Comparison of ENCODE assay signal across 8 cellular contexts in the genomic region with DNA sequence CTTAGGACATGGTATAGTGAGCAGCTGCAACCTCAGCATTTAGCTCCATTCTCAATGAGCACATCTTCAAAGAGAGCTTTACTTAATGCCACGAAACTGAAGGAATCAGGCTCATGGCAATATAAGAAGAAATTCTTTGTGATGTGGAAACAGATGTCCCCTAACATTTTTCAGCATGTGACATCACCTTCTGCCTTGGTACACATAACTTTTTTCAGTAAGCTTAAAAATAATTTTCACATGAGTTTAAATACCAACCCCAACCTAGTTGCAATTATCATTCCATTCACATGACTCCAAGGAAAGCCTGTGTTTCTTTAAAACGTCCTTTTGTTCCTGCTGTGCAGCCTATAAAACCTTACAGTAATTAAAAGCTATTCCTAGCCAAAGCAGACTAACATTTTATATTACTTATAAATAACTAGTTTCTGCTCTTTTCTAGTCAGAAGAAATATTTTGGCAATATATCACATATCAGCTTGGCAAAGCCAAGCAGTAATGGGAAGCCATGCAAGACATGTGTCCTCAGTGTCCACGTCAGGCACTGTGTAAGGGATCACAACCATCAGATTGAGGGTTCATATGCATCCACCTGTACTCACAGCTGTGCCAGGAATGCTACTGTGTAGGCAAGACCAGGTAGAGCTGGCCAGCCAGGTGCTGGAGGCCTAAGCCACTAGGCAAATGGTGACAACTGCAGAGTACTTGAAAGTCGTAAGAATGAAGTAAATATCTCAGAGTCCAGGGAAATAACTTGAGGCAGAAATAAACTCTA.
DNase-seq lines count a peak whose midpoint lies in the region; ATAC-seq and TF ChIP-seq lines count a peak whose summit lies in the region.

No MANE protein-coding gene starts in this region.

- peaks cover 15% of the 10 kb centered on the region for H3K36me3 Mint-ChIP-seq in Calu3 (ENCODE audit: insufficient read depth, unreplicated experiment)

- intact Hi-C loops in Calu3 (cut with micrococcal nuclease; ENCODE audit: unreplicated experiment), result no loop called here

- H3K27ac Mint-ChIP-seq in Calu3 (ENCODE audit: unreplicated experiment), result peak overlapping the region; percentile 36

- peaks cover 34% of the 10 kb centered on the region for H3K4me1 Mint-ChIP-seq in Calu3 (ENCODE audit: low read depth, unreplicated experiment)

- H3K4me3 Mint-ChIP-seq in Calu3 (ENCODE audit: low read depth, unreplicated experiment), result no peak overlapping the region

- BruUV-seq in Calu3 (replicated peaks; lab: Mats Ljungman, UMichigan), result no TSS peak

- DNase-seq in Calu3 (no peak), NCI-H226 (peak; percentile 28), dedifferentiated amniotic fluid mesenchymal stem cell (ENCODE audit: extremely low spot score) (peak; percentile 93), non-pigmented ciliary epithelial cell (ENCODE audit: low read depth) (peak; percentile 76), 8988T (no peak), T-helper 1 cell (no peak)
- no peak for DNase-seq in stimulated activated naive CD4-positive, alpha-beta T cell (lab: John Stamatoyannopoulos, UW)

- no peak for TF ChIP-seq CTCF in Calu3 (IDR thresholded peaks at IDR 0.05; ENCODE audit: unreplicated experiment)

- no peaks in the 10 kb centered on the region for H3K27me3 Mint-ChIP-seq in Calu3 (ENCODE audit: unreplicated experiment)

- CTCF ChIA-PET in Calu3 (lab: Charles Lee), result no interaction called here

- no peak for ATAC-seq in GM18868 (IDR thresholded peaks at IDR 0.05; ENCODE audit: unreplicated experiment)

- no peaks in the 10 kb centered on the region for H3K9me3 Mint-ChIP-seq in Calu3 (ENCODE audit: low read depth, unreplicated experiment)

Comparison
In these comparisons a context has a peak if more than half of its experiments do, and no peak if none do; other contexts are left out.
1. DNase-seq: peak in NCI-H226 (single experiment), dedifferentiated amniotic fluid mesenchymal stem cell (single experiment) and non-pigmented ciliary epithelial cell (single experiment); none in Calu3 (single experiment), 8988T (single experiment), stimulated activated naive CD4-positive, alpha-beta T cell (0 of 6) and T-helper 1 cell (0 of 5).